8 cellular contexts compared by ENCODE assay signal in genomic region chr14:92794547-92794941, GRCh38. TPM values are rescaled to one million over a fixed set of nuclear protein-coding genes. Genes with fewer than 3 reads are reported as not detected.
DNase-seq lines count a peak whose midpoint lies in the region; TF ChIP-seq lines count a peak whose summit lies in the region.

No MANE protein-coding gene starts in this region.

- intact Hi-C loops in stomach (cut with DNase I; ENCODE audit: low total_unique reads), result no loop called here

- H3K4me1 ChIP-seq in stomach, result peaks cover 11 to 53% (median 33%) of the 10 kb centered on the region in 4 donors

- TF ChIP-seq CTCF in GM06990 (IDR thresholded peaks at IDR 0.05; ENCODE audit: insufficient read depth, low read length, poor library complexity, severe bottlenecking) (no peak), stomach (IDR thresholded peaks at IDR 0.05) (no peak)

- H3K27ac ChIP-seq in angular gyrus (ENCODE audit: low read depth, low read length), result peak overlapping the region; percentile 83
- peak overlapping the region; percentile 88 to 97 (median 91) for H3K27ac ChIP-seq in stomach

- no peak for TF ChIP-seq POLR2A in stomach (IDR thresholded peaks at IDR 0.05)

- DNase-seq in GM06990 (ENCODE audit: extremely low read depth, insufficient read length), result no peak
- peak; percentile 7 for DNase-seq in HuH-7.5 (ENCODE audit: low spot score)
- DNase-seq in iPS-NIHi7 (ENCODE audit: extremely low spot score), result peak; percentile 22
- DNase-seq in stomach, result no peak
- no peak for DNase-seq in effector CD8-positive, alpha-beta T cell (lab: John Stamatoyannopoulos, UW)
- DNase-seq in effector CD4-positive, alpha-beta T cell, result no peak
- DNase-seq in NCI-H226, result no peak

- H3K4me3 ChIP-seq in GM06990 (replicated peaks; ENCODE audit: low read depth, low read length) (peak overlapping the region; percentile 99), stomach (peak overlapping the region; percentile 92 to 99 (median 98))

- H3K36me3 ChIP-seq in GM06990 (ENCODE audit: control insufficient read depth, insufficient read depth, low read length) (peaks cover 3% of the 10 kb centered on the region), stomach (peaks cover 15 to 22% (median 21%) of the 10 kb centered on the region in 4 donors)

- H3K9me3 ChIP-seq in stomach, result peaks cover 0 to 8% (median 2%) of the 10 kb centered on the region in 4 donors

- WGBS in stomach, 5 donors, result 0 to 2% (median 0%) methylated on average over 16 to 20 of the region's 20 CpGs

- TF ChIP-seq EP300 in stomach (IDR thresholded peaks at IDR 0.05), result no peak

- H3K27me3 ChIP-seq in GM06990 (replicated peaks; ENCODE audit: control insufficient read depth, insufficient read depth, low read length) (no peaks in the 10 kb centered on the region), stomach (no peaks in the 10 kb centered on the region)

RNA-seq across cellular contexts. Expression of gene GOLGA5, which starts 0.4 kb away (rescaled TPM):
- total RNA-seq in stomach, result 10 to 100 TPM; 17.4 to 43.3 (median 30.3) TPM
- polyA plus RNA-seq in stomach, result 10 to 100 TPM; 23.6 to 59.9 (median 41.2) TPM

RNA-seq across cellular contexts. Expression of gene LGMN, which starts 46.1 kb away (rescaled TPM):
- 100 to 1,000 TPM in 2 of 5 donors, 10 to 100 TPM in 2, 1 to 10 TPM in 1; 8.2 to 142 (median 56.4) TPM for total RNA-seq in stomach
- polyA plus RNA-seq in stomach, result 10 to 100 TPM; 35.0 to 62.9 (median 43.7) TPM

Comparison
In these comparisons a context has a peak if more than half of its experiments do, and no peak if none do; other contexts are left out.
1. DNase-seq: peak in HuH-7.5 (single experiment) and iPS-NIHi7 (single experiment); none in GM06990 (single experiment), stomach (single experiment), effector CD8-positive, alpha-beta T cell (single experiment), effector CD4-positive, alpha-beta T cell (single experiment) and NCI-H226 (single experiment).